Comparison of ENCODE assay signal across 1 cellular context in the genomic region with DNA sequence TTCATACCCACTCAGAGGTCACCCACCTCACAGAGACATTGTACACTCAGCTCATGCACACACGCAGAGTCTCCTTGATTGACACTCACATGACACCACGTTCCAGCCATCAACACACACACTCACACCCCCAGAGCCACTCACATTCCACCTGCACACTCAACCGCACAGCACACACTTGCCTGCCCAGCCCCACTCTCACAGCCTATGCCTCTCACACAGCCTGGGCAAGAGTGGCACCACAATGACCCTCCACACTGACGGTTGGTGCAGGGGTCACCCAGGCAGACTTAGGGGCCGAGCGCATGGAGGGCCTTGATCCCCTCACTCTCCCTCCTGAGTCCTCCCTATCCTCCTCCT.
A peak's percentile ranks its signal among the peaks of the same experiment; 100 is the strongest.
TF ChIP-seq lines count a peak whose summit lies in the region.

No MANE protein-coding gene starts in this region.

TF ChIP-seq in GM12878, 131 proteins besides CTCF, POLR2A, EP300 and RAD21:
- TF ChIP-seq BHLHE40 (IDR thresholded peaks at IDR 0.05; ENCODE audit: borderline replicate concordance in 1 of 2, low read depth in 2 of 2, low read length in 1 of 2) (peak in 1 of 2 experiments; percentile 6; a peak in 1 of 4 replicates), POLR2AphosphoS5 (IDR thresholded peaks at IDR 0.05; ENCODE audit: low read length) (0 out of 2 replicates have a peak, but pooled peaks have one; percentile 22), STAT1 (conservative IDR thresholded peaks at IDR 0.05) (no peak), PBX3 (IDR thresholded peaks at IDR 0.05; ENCODE audit: insufficient replicate concordance, low read depth, low read length) (peak; percentile 60), PKNOX1 (IDR thresholded peaks at IDR 0.05) (peak; percentile 88), HDGF (IDR thresholded peaks at IDR 0.05) (peak; percentile 81; the same call in 1 of the 2 replicates), BRCA1 (IDR thresholded peaks at IDR 0.05; ENCODE audit: low read depth, low read length) (no peak)
TF ChIP-seq in GM12878: peak in this region for 5.
